17 cellular contexts compared by ENCODE assay signal in genomic region chr2:157174321-157174720, GRCh38.
DNase-seq lines count a peak whose midpoint lies in the region; FAIRE-seq and TF ChIP-seq lines count a peak whose summit lies in the region.
"Had no signal": no experiment of that assay in that cellular context is flagged by ENCODE, and none has a peak within 500 bp of the region (broad histone marks: within the 10 kb centered on the region; RNA-seq: fewer than 3 reads in every experiment).

No MANE protein-coding gene starts in this region.

- peak overlapping the region; percentile 44 for H2AFZ ChIP-seq in GM23248

- H3K9me2 ChIP-seq in GM23248 (ENCODE audit: insufficient read depth) = no peaks in the 10 kb centered on the region

- no peaks in the 10 kb centered on the region for H4K20me1 ChIP-seq in GM23248 (ENCODE audit: insufficient read depth)

- no peaks in the 10 kb centered on the region for H3K27me3 ChIP-seq in GM23248 (replicated peaks; ENCODE audit: insufficient read depth)
- H3K27me3 ChIP-seq in adipocyte (replicated peaks; ENCODE audit: control insufficient read depth, insufficient read depth, low read length) = no peaks in the 10 kb centered on the region
- H3K27me3 ChIP-seq in stomach = no peaks in the 10 kb centered on the region

- WGBS in GM23248 (ENCODE audit: low coverage in 1 of 2, low lambda C conversion rate in 2 of 2, missing lambda C conversion rate in 2 of 2), 2 experiments = 48 to 51% methylated on average over 2 of the region's 2 CpGs
- WGBS in stomach, 5 donors = 56 to 70% (median 64%) methylated on average over 2 of the region's 2 CpGs

- H3K9ac ChIP-seq in GM23248 = peak overlapping the region; percentile 70
- H3K9ac ChIP-seq in adipocyte (ENCODE audit: low read length) = peak overlapping the region; percentile 78
- no peak overlapping the region for H3K9ac ChIP-seq in kidney (ENCODE audit: low read length in 2 of 2)

- intact Hi-C loops in stomach (cut with DNase I; ENCODE audit: low total_unique reads) (no loop called here), kidney (cut with DNase I) (no loop called here)

- peaks cover 35% of the 10 kb centered on the region for H3F3A ChIP-seq in GM23248 (ENCODE audit: insufficient read depth)

- DNase-seq in GM23248 = no peak
- DNase-seq in adipocyte (ENCODE audit: low read depth) = peak; percentile 49
- peak; percentile 57 for DNase-seq in fibroblast of peridontal ligament (ENCODE audit: extremely low read depth)
- DNase-seq in stomach = no peak
- DNase-seq in Kasumi-1 (lab: John Stamatoyannopoulos, UW) = no peak
- no peak for DNase-seq in cerebellum (ENCODE audit: low spot score)
- no peak for DNase-seq in kidney
- DNase-seq in NCI-H1930 (lab: John Stamatoyannopoulos, UW) = no peak
- DNase-seq: activated CD4-positive, alpha-beta T cell treated with anti-CD3 and anti-CD28 coated beads for 4 hours; activated naive CD4-positive, alpha-beta T cell treated with Interleukin-2 at 50 U/mL for 16 hours; AML-193; Caco-2; GOT3; left ventricle myocardium superior; SHP77; stimulated activated naive CD4-positive, alpha-beta T cell treated with Interleukin-2 at 50 U/mL for 16 hours had no signal

- in situ Hi-C loops in GM23248 (cut with MboI) = no loop called here

- H3K79me2 ChIP-seq in GM23248 (ENCODE audit: insufficient read depth) = no peaks in the 10 kb centered on the region

- peak overlapping the region; percentile 84 for H3K4me2 ChIP-seq in GM23248 (ENCODE audit: unreplicated experiment)

- H3K9me3 ChIP-seq in GM23248 (ENCODE audit: low read depth) = no peaks in the 10 kb centered on the region
- H3K9me3 ChIP-seq in adipocyte (ENCODE audit: control insufficient read depth, low read length) = peaks cover 3% of the 10 kb centered on the region
- H3K9me3 ChIP-seq in stomach = no peaks in the 10 kb centered on the region
- no peaks in the 10 kb centered on the region for H3K9me3 ChIP-seq in kidney (ENCODE audit: control insufficient read depth in 1 of 2, low read length in 2 of 2)
- H3K9me3 ChIP-seq: Caco-2, prostate gland had no signal

- H3K4me3 ChIP-seq in GM23248 = peak overlapping the region; percentile 57
- peak overlapping the region; percentile 37 for H3K4me3 ChIP-seq in adipocyte (ENCODE audit: low read length)
- H3K4me3 ChIP-seq in stomach = no peak overlapping the region
- no peak overlapping the region for H3K4me3 ChIP-seq in kidney (ENCODE audit: low read length in 2 of 2)
- H3K4me3 ChIP-seq: prostate gland had no signal

- TF ChIP-seq EP300 in stomach (IDR thresholded peaks at IDR 0.05) = no peak

- no peak for FAIRE-seq in kidney (lab: Jason Lieb, UNC)

- H3K36me3 ChIP-seq in GM23248 (ENCODE audit: low read depth) (no peaks in the 10 kb centered on the region), adipocyte (ENCODE audit: control insufficient read depth, insufficient read depth, low read length, severe bottlenecking) (no peaks in the 10 kb centered on the region), stomach (no peaks in the 10 kb centered on the region), kidney (ENCODE audit: control insufficient read depth in 1 of 2, insufficient read depth in 2 of 2, low read length in 2 of 2) (no peaks in the 10 kb centered on the region)
- H3K36me3 ChIP-seq: prostate gland had no signal

- no peak for TF ChIP-seq CTCF in stomach (IDR thresholded peaks at IDR 0.05)
- no peak for TF ChIP-seq CTCF in kidney (IDR thresholded peaks at IDR 0.05; ENCODE audit: borderline replicate concordance, extremely low read depth, insufficient read depth)

- H3K4me1 ChIP-seq in GM23248 (ENCODE audit: insufficient read depth) (peaks cover 45% of the 10 kb centered on the region), adipocyte (ENCODE audit: control insufficient read depth, insufficient read depth, low read length) (peaks cover 33% of the 10 kb centered on the region), stomach (peaks cover 0 to 18% (median 3%) of the 10 kb centered on the region in 4 donors), kidney (ENCODE audit: control insufficient read depth in 1 of 2, insufficient read depth in 1 of 2, low read depth in 1 of 2, low read length in 2 of 2) (no peaks in the 10 kb centered on the region)
- H3K4me1 ChIP-seq: Caco-2, prostate gland had no signal

- no peak for TF ChIP-seq POLR2A in stomach (IDR thresholded peaks at IDR 0.05)

- peak overlapping the region; percentile 91 for H3K27ac ChIP-seq in GM23248
- peak overlapping the region in 4 of 5 donors; percentile 59 to 80 (median 69) for H3K27ac ChIP-seq in stomach
- H3K27ac ChIP-seq in kidney (ENCODE audit: low read depth in 2 of 2, low read length in 2 of 2) = no peak overlapping the region
- H3K27ac ChIP-seq: prostate gland had no signal

Comparison
In these comparisons a context has a peak if more than half of its experiments do, and no peak if none do; other contexts are left out.
1. DNase-seq: peak in adipocyte (single experiment) and fibroblast of peridontal ligament (single experiment); none in GM23248 (single experiment), stomach (single experiment), Kasumi-1 (0 of 2), cerebellum (single experiment), kidney (single experiment) and NCI-H1930 (0 of 2).
2. H3K27ac ChIP-seq: peak in GM23248 (single experiment) and stomach (4 of 5); none in kidney (0 of 2).
3. H3K4me3 ChIP-seq: peak in GM23248 (single experiment) and adipocyte (single experiment); none in stomach (0 of 4) and kidney (0 of 2).
4. H3K9ac ChIP-seq: peak in GM23248 (single experiment) and adipocyte (single experiment); none in kidney (0 of 2).